ENCODE assay signal across 13 cellular contexts in the genomic region with DNA sequence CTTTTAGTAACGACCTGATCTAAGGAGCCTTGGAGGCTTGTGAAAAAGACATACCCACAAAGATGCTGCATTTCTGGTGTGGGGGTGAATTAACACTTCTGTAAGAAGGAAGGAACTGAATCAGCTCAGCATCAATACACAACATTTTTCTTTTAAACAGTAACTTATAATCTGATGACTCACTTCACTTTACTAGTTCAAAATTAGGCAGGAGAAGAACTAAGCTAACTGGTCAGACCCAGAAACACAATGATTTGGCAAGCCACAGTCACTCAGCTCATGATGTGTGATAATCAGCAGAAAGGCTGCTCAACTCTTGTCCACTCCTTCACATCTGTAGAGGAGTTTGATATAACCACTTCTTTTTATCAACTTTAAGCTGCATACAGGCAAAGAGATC. TPM values are rescaled to one million over a fixed set of nuclear protein-coding genes. Genes with fewer than 3 reads are reported as not detected.
DNase-seq lines count a peak whose midpoint lies in the region; ATAC-seq and TF ChIP-seq lines count a peak whose summit lies in the region.
"Had no signal": no experiment of that assay in that cellular context is flagged by ENCODE, and none has a peak within 500 bp of the region (broad histone marks: within the 10 kb centered on the region; RNA-seq: fewer than 3 reads in every experiment).

No MANE protein-coding gene starts in this region.

- peaks cover 19% of the 10 kb centered on the region for H3K4me1 ChIP-seq in Loucy (ENCODE audit: insufficient read depth, low read length, poor library complexity, severe bottlenecking)
- H3K4me1 ChIP-seq in fibroblast of lung (ENCODE audit: control insufficient read depth, extremely low read depth, insufficient read depth, low read length), result peaks cover 4% of the 10 kb centered on the region

- H3K9me2 ChIP-seq in Loucy (replicated peaks; ENCODE audit: low read depth, low read length), result no peaks in the 10 kb centered on the region

- H3K27me3 Mint-ChIP-seq in Calu3 (ENCODE audit: unreplicated experiment), result no peaks in the 10 kb centered on the region
- no peaks in the 10 kb centered on the region for H3K27me3 Mint-ChIP-seq in CD4-positive, alpha-beta T cell

- peaks cover 10% of the 10 kb centered on the region for H3K36me3 Mint-ChIP-seq in Calu3 (ENCODE audit: insufficient read depth, unreplicated experiment)
- H3K36me3 Mint-ChIP-seq in CD4-positive, alpha-beta T cell (ENCODE audit: low read depth), result peaks cover 20% of the 10 kb centered on the region

- H3K4me2 ChIP-seq in Loucy (ENCODE audit: low read depth, low read length, poor library complexity, severe bottlenecking), result no peak overlapping the region
- peak overlapping the region; percentile 18 for H3K4me2 ChIP-seq in fibroblast of lung (ENCODE audit: extremely low read depth, insufficient read depth, low read length)

- H2AFZ ChIP-seq in Loucy (ENCODE audit: low read length) (peak overlapping the region; percentile 44; the same call in 1 of the 2 replicates), fibroblast of lung (ENCODE audit: low read length) (peak overlapping the region; percentile 42)

- intact Hi-C loops in Calu3 (cut with micrococcal nuclease; ENCODE audit: unreplicated experiment), result loop anchor here (5.0 kb wide), 1 partner anchor 58 kb away; a partner anchor contains a TSS
- intact Hi-C loops in CD4-positive, alpha-beta T cell (cut with DNase I, micrococcal nuclease), result loop anchor here in 1 of 2 experiments (5.0 kb wide), 2 partner anchors 313 to 553 kb away; a partner anchor contains a TSS

- no peaks in the 10 kb centered on the region for H3K9me3 Mint-ChIP-seq in Calu3 (ENCODE audit: low read depth, unreplicated experiment)
- H3K9me3 Mint-ChIP-seq in CD4-positive, alpha-beta T cell, result no peaks in the 10 kb centered on the region

- H3K9ac ChIP-seq in Loucy (ENCODE audit: low read depth, low read length, poor library complexity, severe bottlenecking), result no peak overlapping the region
- no peak overlapping the region for H3K9ac ChIP-seq in fibroblast of lung (ENCODE audit: insufficient read depth, low read length)

- H4K20me1 ChIP-seq in Loucy (ENCODE audit: insufficient read depth, low read length, poor library complexity, severe bottlenecking) (no peaks in the 10 kb centered on the region), fibroblast of lung (ENCODE audit: control insufficient read depth, extremely low read depth, insufficient read depth, low read length) (no peaks in the 10 kb centered on the region)

- H3K4me1 Mint-ChIP-seq in Calu3 (ENCODE audit: low read depth, unreplicated experiment), result peaks cover 33% of the 10 kb centered on the region
- H3K4me1 Mint-ChIP-seq in CD4-positive, alpha-beta T cell (ENCODE audit: low read depth), result peaks cover 39% of the 10 kb centered on the region

- DNase-seq in Calu3, result peak; percentile 7
- peak; percentile 18 to 55 for DNase-seq in fibroblast of lung (ENCODE audit: low read depth in 2 of 2)
- no peak for DNase-seq in CD4-positive, alpha-beta T cell
- no peak for DNase-seq in DMS79 (lab: John Stamatoyannopoulos, UW)
- no peak for DNase-seq in activated CD8-positive, alpha-beta memory T cell treated with anti-CD3 and anti-CD28 coated beads, Interleukin-2, amount 50 U/mL, for 4 hours
- no peak for DNase-seq in 8988T
- DNase-seq: DMS79 treated with DMSO at 0.1 percent for 48 hours, H9, NCI-H1048 had no signal

- H3K79me2 ChIP-seq in Loucy (ENCODE audit: insufficient read depth, low read length) (peaks cover 17% of the 10 kb centered on the region; the same call in 1 of the 2 replicates), fibroblast of lung (ENCODE audit: control insufficient read depth, insufficient read depth, low read length) (peaks cover under 1% of the 10 kb centered on the region)

- peak overlapping the region; percentile 44 for H3K27ac Mint-ChIP-seq in Calu3 (ENCODE audit: unreplicated experiment)
- no peak overlapping the region for H3K27ac Mint-ChIP-seq in CD4-positive, alpha-beta T cell
- H3K27ac Mint-ChIP-seq: H9 had no signal

- H3K4me3 ChIP-seq in Loucy (ENCODE audit: low read length, poor library complexity, severe bottlenecking) (no peak overlapping the region), fibroblast of lung (replicated peaks in 1 of 4; ENCODE audit: control extremely low read depth in 1 of 4, insufficient read depth in 1 of 4, low read depth in 3 of 4, low read length in 4 of 4) (no peak overlapping the region)
- H3K4me3 ChIP-seq: SJSA1 had no signal

- no TSS peak for BruUV-seq in Calu3 (replicated peaks; lab: Mats Ljungman, UMichigan)

- peak overlapping the region; percentile 20 for H3K27ac ChIP-seq in fibroblast of lung (ENCODE audit: insufficient read depth, low read length)
- H3K27ac ChIP-seq in CD4-positive, alpha-beta T cell (ENCODE audit: low read depth, low read length), result no peak overlapping the region

- H3K27me3 ChIP-seq in Loucy (ENCODE audit: insufficient read depth, low read length, poor library complexity, severe bottlenecking) (no peaks in the 10 kb centered on the region), fibroblast of lung (ENCODE audit: control insufficient read depth, insufficient read depth, low read length) (no peaks in the 10 kb centered on the region)
- H3K27me3 ChIP-seq in CD4-positive, alpha-beta T cell (ENCODE audit: control insufficient read depth, insufficient read depth, low read length), result no peaks in the 10 kb centered on the region
- H3K27me3 ChIP-seq: SJSA1 had no signal

- CTCF ChIA-PET in Calu3 (lab: Charles Lee), result interaction anchor here (0.9 kb wide), 1 partner anchor 100 kb away, joined by 3 read pairs; no protein-coding TSS in a partner anchor
- CTCF ChIA-PET in CD4-positive, alpha-beta T cell (lab: Charles Lee), result no interaction called here

- peaks cover 10% of the 10 kb centered on the region; the same call in 1 of the 2 replicates for H3K9me3 ChIP-seq in Loucy (ENCODE audit: insufficient read depth, low read depth, low read length)
- H3K9me3 ChIP-seq in fibroblast of lung (ENCODE audit: control insufficient read depth, insufficient read depth, low read depth, low read length), result no peaks in the 10 kb centered on the region
- H3K9me3 ChIP-seq in CD4-positive, alpha-beta T cell (ENCODE audit: control insufficient read depth, low read length), result no peaks in the 10 kb centered on the region
- H3K9me3 ChIP-seq: SJSA1 had no signal

- H3K36me3 ChIP-seq in Loucy (ENCODE audit: insufficient read depth, low read length), result no peaks in the 10 kb centered on the region
- no peaks in the 10 kb centered on the region for H3K36me3 ChIP-seq in fibroblast of lung (ENCODE audit: control insufficient read depth, insufficient read depth, low read length)
- H3K36me3 ChIP-seq: SJSA1 had no signal

- ATAC-seq in GM21528 (IDR thresholded peaks at IDR 0.05; ENCODE audit: low FRiP score, unreplicated experiment), result peak; percentile 20
- ATAC-seq in CD4-positive, alpha-beta T cell (ENCODE audit: poor library complexity), result no peak

- TF ChIP-seq CTCF in Calu3 (IDR thresholded peaks at IDR 0.05; ENCODE audit: unreplicated experiment), result no peak
- no peak for TF ChIP-seq CTCF in Loucy (conservative IDR thresholded peaks at IDR 0.05; ENCODE audit: low read length)
- no peak for TF ChIP-seq CTCF in fibroblast of lung (conservative IDR thresholded peaks at IDR 0.05 in 1 of 2, IDR thresholded peaks at IDR 0.05 in 1 of 2; ENCODE audit: low read depth in 1 of 2, low read length in 2 of 2)
- no peak for TF ChIP-seq CTCF in CD4-positive, alpha-beta T cell (IDR thresholded peaks at IDR 0.05)

- H3K4me3 Mint-ChIP-seq in Calu3 (ENCODE audit: low read depth, unreplicated experiment), result no peak overlapping the region
- no peak overlapping the region for H3K4me3 Mint-ChIP-seq in CD4-positive, alpha-beta T cell
- H3K4me3 Mint-ChIP-seq: H9 had no signal

- POLR2A ChIA-PET in CD4-positive, alpha-beta T cell (lab: Charles Lee), result interaction anchor here (0.7 kb wide), 1 partner anchor 283 kb away, joined by 3 read pairs; no protein-coding TSS in a partner anchor

- H3F3A ChIP-seq in Loucy (ENCODE audit: low read depth), result no peaks in the 10 kb centered on the region

RNA-seq across cellular contexts. Expression of a gene that starts 4.6 kb away (rescaled TPM):
- total RNA-seq in Calu3 (2022), result 5.0 TPM in 2 replicates
- total RNA-seq in fibroblast of lung, result 2.3 and 2.8 TPM in 2 replicates
- polyA plus RNA-seq in fibroblast of lung, result 3.6 and 5.4 TPM in 2 replicates
- 4.8 and 5.9 TPM in 2 replicates for polyA plus RNA-seq in fibroblast of lung (2012)
- polyA minus RNA-seq in fibroblast of lung (ENCODE audit: low replicate concordance), result not detected in 2 replicates
- total RNA-seq in CD4-positive, alpha-beta T cell, result 1 to 10 TPM; 7.0 to 7.2 TPM

RNA-seq across cellular contexts. Expression of a gene that starts 56.1 kb away (rescaled TPM):
- not detected in 2 replicates for total RNA-seq in Calu3 (2022)
- not detected in 2 replicates for total RNA-seq in fibroblast of lung
- polyA plus RNA-seq in fibroblast of lung, result not detected in 2 replicates
- not detected in 2 replicates for polyA plus RNA-seq in fibroblast of lung (2012)
- not detected in 2 replicates for polyA minus RNA-seq in fibroblast of lung (ENCODE audit: low replicate concordance)
- total RNA-seq in CD4-positive, alpha-beta T cell, result not detected
- total RNA-seq: omental fat pad, SJSA1 had no signal

Comparison
In these comparisons a context has a peak if more than half of its experiments do, and no peak if none do; other contexts are left out.
1. DNase-seq: peak in Calu3 (single experiment) and fibroblast of lung (2 of 2); none in CD4-positive, alpha-beta T cell (0 of 10), DMS79 (single experiment), activated CD8-positive, alpha-beta memory T cell treated with anti-CD3 and anti-CD28 coated beads, Interleukin-2, amount 50 U/mL, for 4 hours (single experiment) and 8988T (single experiment).